In the genomic region with DNA sequence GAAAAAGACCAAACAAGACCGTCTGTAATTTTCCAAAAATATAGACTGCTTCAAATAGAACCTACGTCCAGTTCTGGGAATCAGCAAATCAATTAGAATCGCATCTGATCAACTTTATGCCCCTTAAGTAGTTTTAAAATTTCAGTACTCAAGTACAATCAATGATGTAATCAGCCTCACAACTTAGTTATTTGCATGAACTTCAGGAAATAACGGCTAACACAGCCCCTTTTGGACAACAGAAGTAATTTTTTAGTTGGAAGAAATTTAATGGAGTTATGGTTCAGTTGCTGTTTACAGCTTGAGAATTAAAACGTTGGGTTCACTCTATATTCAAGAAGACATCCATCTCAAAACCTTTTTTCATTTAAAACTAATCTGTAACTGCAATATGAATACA, we compare ENCODE assay signal across 1 cellular context.
TF ChIP-seq lines count a peak whose summit lies in the region.

No MANE protein-coding gene starts in this region.

TF ChIP-seq in neural cell, 6 proteins besides CTCF, POLR2A, EP300 and RAD21 (continued from another document):
- no peak for TF ChIP-seq TAF1 (IDR thresholded peaks at IDR 0.05; ENCODE audit: low read depth)
